ENCODE assay signal across 17 cellular contexts in the genomic region with DNA sequence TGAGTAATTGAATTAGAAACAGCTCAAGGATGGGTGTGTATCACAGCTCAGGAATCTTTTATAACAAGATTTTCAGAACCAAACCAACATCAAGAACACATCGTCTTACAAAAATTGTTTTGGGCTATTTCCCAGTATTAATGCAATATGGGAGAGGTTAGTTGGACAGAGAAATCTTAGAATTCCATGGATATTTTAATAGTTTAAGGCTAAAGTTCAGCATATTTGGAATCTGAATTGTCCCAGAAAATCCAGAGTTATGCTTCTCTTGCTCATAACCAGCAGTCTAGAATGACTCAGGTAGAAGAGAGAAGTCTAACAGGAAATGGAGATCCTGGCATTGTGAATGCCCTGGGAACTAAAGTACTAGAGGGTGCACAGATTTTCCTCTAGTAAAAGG.
DNase-seq lines count a peak whose midpoint lies in the region; ATAC-seq, FAIRE-seq and TF ChIP-seq lines count a peak whose summit lies in the region.
"Had no signal": no experiment of that assay in that cellular context is flagged by ENCODE, and none has a peak within 500 bp of the region (broad histone marks: within the 10 kb centered on the region; RNA-seq: fewer than 3 reads in every experiment).

No MANE protein-coding gene starts in this region.

- peaks cover 5% of the 10 kb centered on the region for H3K36me3 Mint-ChIP-seq in astrocyte (ENCODE audit: low read depth, unreplicated experiment)
- H3K36me3 Mint-ChIP-seq: naive thymus-derived CD4-positive, alpha-beta T cell had no signal

- H3K36me3 ChIP-seq in astrocyte (ENCODE audit: insufficient read depth, low read length) (no peaks in the 10 kb centered on the region), gastroesophageal sphincter (no peaks in the 10 kb centered on the region), upper lobe of left lung (no peaks in the 10 kb centered on the region)
- H3K36me3 ChIP-seq: cardiac muscle cell had no signal

- H3K9me3 Mint-ChIP-seq in astrocyte (ENCODE audit: unreplicated experiment) = no peaks in the 10 kb centered on the region

- H3K9ac ChIP-seq in astrocyte (ENCODE audit: low read length) = no peak overlapping the region

- H3K79me2 ChIP-seq in astrocyte (ENCODE audit: insufficient read depth, low read length) = no peaks in the 10 kb centered on the region
- H3K79me2 ChIP-seq: hepatocyte had no signal

- no peaks in the 10 kb centered on the region for H3K9me3 ChIP-seq in astrocyte (ENCODE audit: insufficient read depth, low read depth, low read length)
- H3K9me3 ChIP-seq in gastroesophageal sphincter = no peaks in the 10 kb centered on the region
- no peaks in the 10 kb centered on the region for H3K9me3 ChIP-seq in upper lobe of left lung

- H3K27me3 ChIP-seq in astrocyte (ENCODE audit: insufficient read depth, low read length) (peaks cover 2% of the 10 kb centered on the region), gastroesophageal sphincter (no peaks in the 10 kb centered on the region), upper lobe of left lung (no peaks in the 10 kb centered on the region)
- H3K27me3 ChIP-seq: cardiac muscle cell, hepatocyte had no signal

- intact Hi-C loops in left cardiac atrium (cut with DNase I) (no loop called here), cardiac septum (cut with DNase I) (no loop called here)

- TF ChIP-seq EP300 in gastroesophageal sphincter (IDR thresholded peaks at IDR 0.05) = no peak
- no peak for TF ChIP-seq EP300 in upper lobe of left lung (IDR thresholded peaks at IDR 0.05)

- H3K27me3 Mint-ChIP-seq in astrocyte (ENCODE audit: low read depth, unreplicated experiment) = peaks cover 7% of the 10 kb centered on the region

- no peak overlapping the region for H3K27ac Mint-ChIP-seq in astrocyte (ENCODE audit: unreplicated experiment)
- H3K27ac Mint-ChIP-seq: naive thymus-derived CD4-positive, alpha-beta T cell had no signal

- TF ChIP-seq POLR2A in gastroesophageal sphincter (IDR thresholded peaks at IDR 0.05) (no peak), upper lobe of left lung (IDR thresholded peaks at IDR 0.05) (no peak)

- DNase-seq in left cardiac atrium (no peak), cardiac septum (ENCODE audit: low spot score) (no peak), astrocyte (ENCODE audit: low read depth) (peak; percentile 82), upper lobe of left lung (no peak), COLO829 (ENCODE audit: low spot score) (no peak)
- DNase-seq in stimulated activated CD4-positive, alpha-beta T cell treated with anti-CD3 and anti-CD28 coated beads, Interleukin-12 subunit alpha, Interleukin-12 subunit beta, amount 100 ng/mL, for 4 hours = no peak
- DNase-seq: activated CD8-positive, alpha-beta memory T cell treated with anti-CD3 and anti-CD28 coated beads for 24 hours; activated effector memory CD4-positive, alpha-beta T cell treated with anti-CD3 and anti-CD28 coated beads, Interleukin-2, amount 50 U/mL, for 16 hours; Calu3; naive thymus-derived CD4-positive, alpha-beta T cell; NCI-H446 treated with DMSO at 0.1 percent for 48 hours; stimulated activated CD4-positive, alpha-beta T cell treated with anti-CD3 and anti-CD28 coated beads, Interleukin-4, amount 100 ng/mL, for 4 hours had no signal

- H3K4me1 Mint-ChIP-seq in astrocyte (ENCODE audit: low read depth, unreplicated experiment) = peaks cover 5% of the 10 kb centered on the region

- WGBS in gastroesophageal sphincter (ENCODE audit: low coverage in 1 of 2), 2 donors = 17 to 23% methylated on average over 1 of the region's 1 CpG
- 46 to 57% methylated on average over 1 of the region's 1 CpG for WGBS in upper lobe of left lung, 2 donors

- H3K4me1 ChIP-seq in astrocyte (ENCODE audit: insufficient read depth, low read length) (peaks cover 29% of the 10 kb centered on the region), gastroesophageal sphincter (peaks cover 0 to 44% (median 14%) of the 10 kb centered on the region in 3 donors), upper lobe of left lung (peaks cover 0 to 14% (median 7%) of the 10 kb centered on the region in 4 donors)

- peak; percentile 87 for FAIRE-seq in astrocyte (lab: Jason Lieb, UNC)
- FAIRE-seq: H54 had no signal

- H3K4me3 ChIP-seq in astrocyte (ENCODE audit: insufficient read depth, low read depth, low read length) (no peak overlapping the region), gastroesophageal sphincter (no peak overlapping the region), upper lobe of left lung (no peak overlapping the region)
- H3K4me3 ChIP-seq: cardiac muscle cell, hepatocyte had no signal

- TF ChIP-seq CTCF in astrocyte (IDR thresholded peaks at IDR 0.05; ENCODE audit: insufficient read depth, low read depth, low read length) = no peak
- no peak for TF ChIP-seq CTCF in gastroesophageal sphincter (IDR thresholded peaks at IDR 0.05)
- no peak for TF ChIP-seq CTCF in upper lobe of left lung (IDR thresholded peaks at IDR 0.05)

- peak overlapping the region; percentile 28 for H3K4me2 ChIP-seq in astrocyte (ENCODE audit: low read length)
- H3K4me2 ChIP-seq: hepatocyte had no signal

- ATAC-seq in left cardiac atrium (peak; percentile 36 to 48), gastroesophageal sphincter (peak; percentile 79), upper lobe of left lung (ENCODE audit: low FRiP score in 2 of 2) (peak in 1 of 2 donors; percentile 65), HG02870 (IDR thresholded peaks at IDR 0.05; ENCODE audit: unreplicated experiment) (no peak)
- ATAC-seq: naive thymus-derived CD4-positive, alpha-beta T cell had no signal

- no peak overlapping the region for H3K4me3 Mint-ChIP-seq in astrocyte (ENCODE audit: unreplicated experiment)
- H3K4me3 Mint-ChIP-seq: naive thymus-derived CD4-positive, alpha-beta T cell had no signal

- H2AFZ ChIP-seq in astrocyte (ENCODE audit: low read depth, low read length) = no peak overlapping the region
- H2AFZ ChIP-seq: hepatocyte had no signal

- H3K27ac ChIP-seq in astrocyte (ENCODE audit: low read depth, low read length) = peak overlapping the region; percentile 17
- H3K27ac ChIP-seq in gastroesophageal sphincter = peak overlapping the region in 3 of 4 donors; percentile 53 to 82 (median 61)
- peak overlapping the region; percentile 4 to 74 (median 30) for H3K27ac ChIP-seq in upper lobe of left lung
- H3K27ac ChIP-seq: cardiac muscle cell, hepatocyte had no signal

- H4K20me1 ChIP-seq in astrocyte (ENCODE audit: insufficient read depth, low read length) = no peaks in the 10 kb centered on the region
